In genomic region chr10:99438890-99439289, GRCh38 we compare ENCODE assay signal across 34 cellular contexts.
"Had no signal": no experiment of that assay in that cellular context is flagged by ENCODE, and none has a peak within 500 bp of the region (broad histone marks: within the 10 kb centered on the region; RNA-seq: fewer than 3 reads in every experiment).

No MANE protein-coding gene starts in this region.

- DNase-seq: Karpas-422, Kasumi-1, MM.1S, MV-4-11, NCI-H1048, NCI-H1092, NCI-H1092 treated with DMSO at 0.1 percent for 48 hours, NCI-H1105, NCI-H1105 treated with DMSO at 0.1 percent for 48 hours, NCI-H1417, NCI-H1417 treated with DMSO at 0.1 percent for 48 hours, NCI-H1436, NCI-H1436 treated with DMSO at 0.1 percent for 48 hours, NCI-H146, NCI-H1694, NCI-H1694 treated with DMSO at 0.1 percent for 48 hours, NCI-H187, NCI-H187 treated with DMSO at 0.1 percent for 48 hours, NCI-H1930, NCI-H2029, NCI-H2029 treated with DMSO at 0.1 percent for 48 hours, NCI-H2081, NCI-H2081 treated with DMSO at 0.1 percent for 48 hours, NCI-H2107, NCI-H2171, NCI-H2171 treated with DMSO at 0.1 percent for 48 hours, NCI-H2227 treated with DMSO at 0.1 percent for 48 hours, NCI-H226, NCI-H345, NCI-H446, NCI-H446 treated with DMSO at 0.1 percent for 48 hours, NCI-H510A, NCI-H510A treated with DMSO at 0.1 percent for 48 hours, NCI-H524 had no signal
